Comparison of ENCODE assay signal across 8 cellular contexts in genomic region chr12:27940756-27941402, GRCh38. TPM values are rescaled to one million over a fixed set of nuclear protein-coding genes. Genes with fewer than 3 reads are reported as not detected.
DNase-seq lines count a peak whose midpoint lies in the region; ATAC-seq and TF ChIP-seq lines count a peak whose summit lies in the region.

No MANE protein-coding gene starts in this region.

- ATAC-seq in GM18909 (IDR thresholded peaks at IDR 0.05; ENCODE audit: poor library complexity, unreplicated experiment) (peak; percentile 91), HG03280 (IDR thresholded peaks at IDR 0.05; ENCODE audit: unreplicated experiment) (peak; percentile 95)
- ATAC-seq in activated CD4-positive, alpha-beta T cell treated with anti-CD3 and anti-CD28 coated beads for 36 hours = peak; percentile 80

- WGBS in liver = 31% methylated on average over 4 of the region's 4 CpGs

- H3K4me1 Mint-ChIP-seq in activated CD4-positive, alpha-beta T cell treated with anti-CD3 and anti-CD28 coated beads for 36 hours = no peaks in the 10 kb centered on the region

- peaks cover 14% of the 10 kb centered on the region for H3K27me3 Mint-ChIP-seq in activated CD4-positive, alpha-beta T cell treated with anti-CD3 and anti-CD28 coated beads for 36 hours

- H3K4me3 ChIP-seq in colonic mucosa (no peak overlapping the region), liver (ENCODE audit: low read depth in 1 of 3, low read length in 3 of 3) (no peak overlapping the region)

- no peak overlapping the region for H3K27ac Mint-ChIP-seq in activated CD4-positive, alpha-beta T cell treated with anti-CD3 and anti-CD28 coated beads for 36 hours

- CTCF ChIA-PET in activated CD4-positive, alpha-beta T cell treated with anti-CD3 and anti-CD28 coated beads for 36 hours (lab: Charles Lee) = interaction anchor here (0.6 to 1.8 kb wide), 27 partner anchors 12 to 1191 kb away, joined by 3 to 38 read pairs (median 4); partner anchors contain the start of genes KLHL42 and MANSC4

- TF ChIP-seq CTCF in colonic mucosa (IDR thresholded peaks at IDR 0.05) = peak; percentile 73
- peak; percentile 81 for TF ChIP-seq CTCF in liver (IDR thresholded peaks at IDR 0.05; ENCODE audit: low read depth, low read length, missing input control)

- no peak overlapping the region for H3K9ac ChIP-seq in colonic mucosa (ENCODE audit: low read depth in 2 of 2, low read length in 2 of 2)
- H3K9ac ChIP-seq in liver (ENCODE audit: low read depth in 1 of 2, low read length in 2 of 2) = no peak overlapping the region

- no peaks in the 10 kb centered on the region for H3K9me3 Mint-ChIP-seq in activated CD4-positive, alpha-beta T cell treated with anti-CD3 and anti-CD28 coated beads for 36 hours (ENCODE audit: low read depth)

- H3K27ac ChIP-seq in colonic mucosa (no peak overlapping the region), liver (ENCODE audit: low read depth in 1 of 2, low read length in 2 of 2) (no peak overlapping the region)

- peak; percentile 82 to 90 for TF ChIP-seq RAD21 in liver (IDR thresholded peaks at IDR 0.05)

- DNase-seq in AG20443 (ENCODE audit: low spot score) (peak; percentile 73), NCI-H460 (ENCODE audit: extremely low read depth, low read depth) (peak; percentile 63), colonic mucosa (peak; percentile 68)
- peak; percentile 86 for DNase-seq in activated CD4-positive, alpha-beta T cell treated with anti-CD3 and anti-CD28 coated beads for 36 hours
- peak; percentile 53 for DNase-seq in stimulated activated CD8-positive, alpha-beta memory T cell treated with anti-CD3 and anti-CD28 coated beads, Interleukin-12 subunit alpha, Interleukin-12 subunit beta, amount 100 ng/mL, for 1 hour (ENCODE audit: low read depth)

- no peaks in the 10 kb centered on the region for H3K36me3 Mint-ChIP-seq in activated CD4-positive, alpha-beta T cell treated with anti-CD3 and anti-CD28 coated beads for 36 hours (ENCODE audit: low read depth)

- H3K4me3 Mint-ChIP-seq in activated CD4-positive, alpha-beta T cell treated with anti-CD3 and anti-CD28 coated beads for 36 hours = no peak overlapping the region

- H3K36me3 ChIP-seq in colonic mucosa = no peaks in the 10 kb centered on the region
- no peaks in the 10 kb centered on the region for H3K36me3 ChIP-seq in liver (ENCODE audit: control insufficient read depth in 4 of 4, insufficient read depth in 3 of 4, low read depth in 1 of 4, low read length in 3 of 4)

- POLR2A ChIA-PET in activated CD4-positive, alpha-beta T cell treated with anti-CD3 and anti-CD28 coated beads for 36 hours (lab: Charles Lee) = interaction anchor here (0.5 kb wide), 1 partner anchor 225 kb away, joined by 5 read pairs; no protein-coding TSS in a partner anchor

- intact Hi-C loops in activated CD4-positive, alpha-beta T cell treated with anti-CD3 and anti-CD28 coated beads for 36 hours (cut with DNase I, micrococcal nuclease) = loop anchor here (1.0 to 10.0 kb wide), 2 partner anchors 208 to 934 kb away; no protein-coding TSS in a partner anchor
- intact Hi-C loops in colonic mucosa (cut with DNase I) = loop anchor here (2.0 kb wide), 1 partner anchor 208 kb away; no protein-coding TSS in a partner anchor

- H3K9me3 ChIP-seq in colonic mucosa (no peaks in the 10 kb centered on the region), liver (ENCODE audit: control insufficient read depth in 4 of 4, low read length in 3 of 4) (no peaks in the 10 kb centered on the region)

- H3K27me3 ChIP-seq in colonic mucosa (no peaks in the 10 kb centered on the region), liver (ENCODE audit: control insufficient read depth in 4 of 4, insufficient read depth in 4 of 4, low read length in 3 of 4) (no peaks in the 10 kb centered on the region)

- H3K4me1 ChIP-seq in colonic mucosa = no peaks in the 10 kb centered on the region
- peaks cover 0 to 5% (median 2%) of the 10 kb centered on the region in 4 donors for H3K4me1 ChIP-seq in liver (ENCODE audit: control insufficient read depth in 4 of 4, insufficient read depth in 4 of 4, low read length in 3 of 4)

TF ChIP-seq in liver, 16 proteins besides CTCF, POLR2A, EP300 and RAD21:
- no peak for TF ChIP-seq FOXA1 (IDR thresholded peaks at IDR 0.05)
- no peak for TF ChIP-seq HNF4A (conservative IDR thresholded peaks at IDR 0.05)
- TF ChIP-seq TAF1 (conservative IDR thresholded peaks at IDR 0.05) = no peak
- TF ChIP-seq MAX (IDR thresholded peaks at IDR 0.05) = no peak
- no peak for TF ChIP-seq HNF4G (IDR thresholded peaks at IDR 0.05)
- TF ChIP-seq ATF3 (IDR thresholded peaks at IDR 0.05) = no peak
- TF ChIP-seq REST (IDR thresholded peaks at IDR 0.05) = no peak
- no peak for TF ChIP-seq SP1 (IDR thresholded peaks at IDR 0.05)
- no peak for TF ChIP-seq YY1 (IDR thresholded peaks at IDR 0.05)
- no peak for TF ChIP-seq EGR1 (IDR thresholded peaks at IDR 0.05; ENCODE audit: low read depth in 2 of 2)
- TF ChIP-seq NR2F2 (IDR thresholded peaks at IDR 0.05) = no peak
- no peak for TF ChIP-seq ZBTB33 (IDR thresholded peaks at IDR 0.05)
- no peak for TF ChIP-seq GABPA (IDR thresholded peaks at IDR 0.05 in 1 of 2, conservative IDR thresholded peaks at IDR 0.05 in 1 of 2)
- TF ChIP-seq RXRA (IDR thresholded peaks at IDR 0.05) = no peak

RNA-seq across cellular contexts. Expression of gene PTHLH, which starts 31.7 kb away (rescaled TPM):
- 3.1 and 3.5 TPM in 2 replicates for total RNA-seq in NCI-H460 (2014; rRNA removed; shearing (Covaris generic))
- polyA plus RNA-seq in NCI-H460 (2014; cell fraction: nucleus; rRNA removed) = 2.0 and 3.5 TPM in 2 replicates
- total RNA-seq in activated CD4-positive, alpha-beta T cell treated with anti-CD3 and anti-CD28 coated beads for 36 hours = not detected
- under 1 TPM in 1 of 2 donors, not detected in 1; 0.58 TPM for total RNA-seq in colonic mucosa
- not detected for total RNA-seq in liver
- not detected for polyA plus RNA-seq in liver
